ENCODE assay signal across 1 cellular context in genomic region chr14:75317148-75317547, GRCh38.
TF ChIP-seq lines count a peak whose summit lies in the region.

No MANE protein-coding gene starts in this region.

TF ChIP-seq in IMR-90, 13 proteins besides CTCF, POLR2A, EP300 and RAD21:
- TF ChIP-seq RCOR1 (IDR thresholded peaks at IDR 0.05; ENCODE audit: insufficient replicate concordance, low read length) (no peak), RFX5 (IDR thresholded peaks at IDR 0.05; ENCODE audit: low read depth, low read length) (no peak), MAZ (IDR thresholded peaks at IDR 0.05; ENCODE audit: borderline replicate concordance, low read depth, low read length) (no peak), CHD1 (IDR thresholded peaks at IDR 0.05; ENCODE audit: low read depth, low read length) (no peak), BHLHE40 (IDR thresholded peaks at IDR 0.05; ENCODE audit: low read depth, low read length) (no peak), USF2 (IDR thresholded peaks at IDR 0.05; ENCODE audit: low read depth, low read length) (no peak), SMC3 (IDR thresholded peaks at IDR 0.05; ENCODE audit: low read depth, low read length) (no peak), FOS (IDR thresholded peaks at IDR 0.05; ENCODE audit: low read depth, low read length) (no peak), CEBPB (IDR thresholded peaks at IDR 0.05; ENCODE audit: low read depth, low read length) (no peak)
